Comparison of ENCODE assay signal across 1 cellular context in the genomic region with DNA sequence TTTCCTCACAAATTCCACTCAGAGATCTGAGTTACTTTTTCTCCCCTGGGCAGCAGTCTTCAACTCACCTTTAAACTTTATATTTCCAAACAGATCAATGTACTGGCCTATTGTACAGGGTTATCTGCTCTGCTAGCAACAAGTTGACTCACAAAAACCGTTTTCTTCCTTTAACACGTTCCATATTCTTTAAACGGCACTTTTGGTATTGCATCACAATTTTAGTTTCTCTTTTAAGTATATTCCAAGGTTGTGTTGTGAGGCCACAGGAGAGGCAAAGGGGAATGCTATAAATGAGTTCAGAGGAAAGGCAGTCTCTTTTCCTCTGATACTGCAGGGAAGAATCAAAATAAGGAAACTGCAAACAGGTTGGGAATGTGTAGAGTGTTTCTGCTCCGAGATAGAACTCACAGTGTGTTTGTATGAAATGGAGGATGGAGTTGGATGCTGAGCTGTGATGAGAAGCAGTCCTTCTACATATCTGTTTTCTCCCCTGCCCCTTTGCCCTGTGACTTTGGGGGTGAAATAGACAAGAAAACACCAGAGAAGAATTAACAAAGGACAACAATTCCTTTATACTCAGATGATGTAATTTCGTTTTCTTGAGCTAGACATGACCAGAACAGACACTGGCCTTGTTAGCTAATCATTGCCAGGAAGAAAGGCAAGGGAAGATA.
TF ChIP-seq lines count a peak whose summit lies in the region.

No MANE protein-coding gene starts in this region.

TF ChIP-seq in WTC11, 78 proteins besides CTCF, POLR2A, EP300 and RAD21 (continued from another document):
- TF ChIP-seq, protein P1, sequence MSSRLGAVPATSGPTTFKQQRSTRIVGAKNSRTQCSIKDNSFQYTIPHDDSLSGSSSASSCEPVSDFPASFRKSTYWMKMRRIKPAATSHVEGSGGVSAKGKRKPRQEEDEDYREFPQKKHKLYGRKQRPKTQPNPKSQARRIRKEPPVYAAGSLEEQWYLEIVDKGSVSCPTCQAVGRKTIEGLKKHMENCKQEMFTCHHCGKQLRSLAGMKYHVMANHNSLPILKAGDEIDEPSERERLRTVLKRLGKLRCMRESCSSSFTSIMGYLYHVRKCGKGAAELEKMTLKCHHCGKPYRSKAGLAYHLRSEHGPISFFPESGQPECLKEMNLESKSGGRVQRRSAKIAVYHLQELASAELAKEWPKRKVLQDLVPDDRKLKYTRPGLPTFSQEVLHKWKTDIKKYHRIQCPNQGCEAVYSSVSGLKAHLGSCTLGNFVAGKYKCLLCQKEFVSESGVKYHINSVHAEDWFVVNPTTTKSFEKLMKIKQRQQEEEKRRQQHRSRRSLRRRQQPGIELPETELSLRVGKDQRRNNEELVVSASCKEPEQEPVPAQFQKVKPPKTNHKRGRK (CRISPR knock-in tag; IDR thresholded peaks at IDR 0.05; ENCODE audit: borderline replicate concordance): no peak
